In the genomic region with DNA sequence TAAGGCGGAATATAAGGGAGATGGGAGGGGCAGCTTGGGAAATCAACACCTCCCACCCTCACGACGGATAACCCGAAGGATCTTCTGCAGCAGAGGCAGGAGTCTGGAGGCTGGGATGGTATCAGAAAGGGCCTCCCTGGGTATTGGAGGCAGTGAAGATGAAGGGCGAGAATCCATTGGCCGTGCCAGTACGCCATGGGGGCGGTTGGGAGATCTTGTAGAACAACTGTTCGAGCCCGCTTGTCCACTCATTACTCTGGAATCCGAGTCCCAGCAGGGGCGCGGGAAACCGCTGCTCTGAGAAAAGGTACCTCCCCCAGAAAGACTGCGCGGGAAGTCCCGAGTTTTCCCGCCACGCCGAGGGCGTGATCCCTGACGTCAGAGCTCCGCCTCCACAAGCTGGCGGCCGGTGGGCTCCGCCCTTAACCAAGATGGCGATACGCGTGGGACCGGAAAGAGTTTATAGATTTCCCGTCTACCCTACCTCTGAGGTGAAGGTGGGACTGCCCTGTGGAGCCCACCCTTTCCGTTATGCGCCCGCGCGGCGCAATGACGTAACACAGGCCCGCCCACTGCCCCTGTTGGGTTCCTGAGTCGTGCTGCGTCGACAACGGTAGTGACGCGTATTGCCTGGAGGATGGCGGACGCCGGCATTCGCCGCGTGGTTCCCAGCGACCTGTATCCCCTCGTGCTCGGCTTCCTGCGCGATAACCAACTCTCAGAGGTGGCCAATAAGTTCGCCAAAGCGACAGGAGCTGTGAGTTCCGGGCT, we compare ENCODE assay signal across 1 cellular context.
A peak's percentile ranks its signal among the peaks of the same experiment; 100 is the strongest.
TF ChIP-seq lines count a peak whose summit lies in the region.

A gene (plus strand): TSS at position 616 of the 771 bp plus-strand sequence. CDS start 22 bp downstream, at position 638.

TF ChIP-seq in HepG2, 621 proteins besides CTCF, POLR2A, EP300 and RAD21 (continued from another document and continues in another):
- TF ChIP-seq, protein P1, sequence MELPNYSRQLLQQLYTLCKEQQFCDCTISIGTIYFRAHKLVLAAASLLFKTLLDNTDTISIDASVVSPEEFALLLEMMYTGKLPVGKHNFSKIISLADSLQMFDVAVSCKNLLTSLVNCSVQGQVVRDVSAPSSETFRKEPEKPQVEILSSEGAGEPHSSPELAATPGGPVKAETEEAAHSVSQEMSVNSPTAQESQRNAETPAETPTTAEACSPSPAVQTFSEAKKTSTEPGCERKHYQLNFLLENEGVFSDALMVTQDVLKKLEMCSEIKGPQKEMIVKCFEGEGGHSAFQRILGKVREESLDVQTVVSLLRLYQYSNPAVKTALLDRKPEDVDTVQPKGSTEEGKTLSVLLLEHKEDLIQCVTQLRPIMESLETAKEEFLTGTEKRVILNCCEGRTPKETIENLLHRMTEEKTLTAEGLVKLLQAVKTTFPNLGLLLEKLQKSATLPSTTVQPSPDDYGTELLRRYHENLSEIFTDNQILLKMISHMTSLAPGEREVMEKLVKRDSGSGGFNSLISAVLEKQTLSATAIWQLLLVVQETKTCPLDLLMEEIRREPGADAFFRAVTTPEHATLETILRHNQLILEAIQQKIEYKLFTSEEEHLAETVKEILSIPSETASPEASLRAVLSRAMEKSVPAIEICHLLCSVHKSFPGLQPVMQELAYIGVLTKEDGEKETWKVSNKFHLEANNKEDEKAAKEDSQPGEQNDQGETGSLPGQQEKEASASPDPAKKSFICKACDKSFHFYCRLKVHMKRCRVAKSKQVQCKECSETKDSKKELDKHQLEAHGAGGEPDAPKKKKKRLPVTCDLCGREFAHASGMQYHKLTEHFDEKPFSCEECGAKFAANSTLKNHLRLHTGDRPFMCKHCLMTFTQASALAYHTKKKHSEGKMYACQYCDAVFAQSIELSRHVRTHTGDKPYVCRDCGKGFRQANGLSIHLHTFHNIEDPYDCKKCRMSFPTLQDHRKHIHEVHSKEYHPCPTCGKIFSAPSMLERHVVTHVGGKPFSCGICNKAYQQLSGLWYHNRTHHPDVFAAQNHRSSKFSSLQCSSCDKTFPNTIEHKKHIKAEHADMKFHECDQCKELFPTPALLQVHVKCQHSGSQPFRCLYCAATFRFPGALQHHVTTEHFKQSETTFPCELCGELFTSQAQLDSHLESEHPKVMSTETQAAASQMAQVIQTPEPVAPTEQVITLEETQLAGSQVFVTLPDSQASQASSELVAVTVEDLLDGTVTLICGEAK (IDR thresholded peaks at IDR 0.05), result no peak
- TF ChIP-seq, protein P1 (CRISPR knock-in tag; IDR thresholded peaks at IDR 0.05), result no peak; the same call in 1 of the 2 replicates
- TF ChIP-seq ZIK1 (CRISPR knock-in tag; IDR thresholded peaks at IDR 0.05; ENCODE audit: borderline replicate concordance, low read depth) (no peak; the same call in 1 of the 2 replicates), MZF1 (CRISPR knock-in tag; IDR thresholded peaks at IDR 0.05; ENCODE audit: borderline replicate concordance) (no peak), REPIN1 (CRISPR knock-in tag; IDR thresholded peaks at IDR 0.05; ENCODE audit: borderline replicate concordance, low read depth) (peak; percentile 94), IKZF4 (CRISPR knock-in tag; IDR thresholded peaks at IDR 0.05; ENCODE audit: borderline replicate concordance, low read depth, not compliant biosample characterization) (no peak), ZNF205 (CRISPR knock-in tag; IDR thresholded peaks at IDR 0.05) (peak; percentile 45; the same call in 1 of the 2 replicates), ETV5 (CRISPR knock-in tag; IDR thresholded peaks at IDR 0.05; ENCODE audit: borderline replicate concordance) (peak; percentile 90), ZC3H13 (CRISPR knock-in tag; IDR thresholded peaks at IDR 0.05) (peak; percentile 95), TBX3 (IDR thresholded peaks at IDR 0.05; ENCODE audit: borderline replicate concordance) (no peak), ZZZ3 (CRISPR knock-in tag; IDR thresholded peaks at IDR 0.05; ENCODE audit: borderline replicate concordance) (no peak; the same call in 1 of the 2 replicates), ZNF121 (CRISPR knock-in tag; IDR thresholded peaks at IDR 0.05) (no peak), AGO2 (optimal IDR thresholded peaks at IDR 0.05; ENCODE audit: low read depth, low read length) (peak; percentile 97), ZNF674 (CRISPR knock-in tag; IDR thresholded peaks at IDR 0.05; ENCODE audit: low read depth) (no peak), SNAI1 (CRISPR knock-in tag; IDR thresholded peaks at IDR 0.05; ENCODE audit: borderline replicate concordance) (no peak), JDP2 (CRISPR knock-in tag; IDR thresholded peaks at IDR 0.05; ENCODE audit: borderline replicate concordance) (no peak), KDM3A (CRISPR knock-in tag; IDR thresholded peaks at IDR 0.05; ENCODE audit: low read depth) (peak; percentile 60), ZKSCAN1 (IDR thresholded peaks at IDR 0.05; ENCODE audit: low read length) (no peak), ZNF124 (CRISPR knock-in tag; IDR thresholded peaks at IDR 0.05) (peak; percentile 73), FOXJ3 (CRISPR knock-in tag; IDR thresholded peaks at IDR 0.05; ENCODE audit: borderline replicate concordance) (peak; percentile 59; the same call in 1 of the 2 replicates), AHR (CRISPR knock-in tag; IDR thresholded peaks at IDR 0.05) (peak; percentile 59; the same call in 1 of the 2 replicates), MAFK (conservative IDR thresholded peaks at IDR 0.05 in 1 of 2, IDR thresholded peaks at IDR 0.05 in 1 of 2; ENCODE audit: low read length in 2 of 2) (0 out of 4 replicates have a peak, but pooled peaks of 1 of the 2 experiments have one; percentile 10), NFRKB (IDR thresholded peaks at IDR 0.05) (no peak; the same call in 1 of the 2 replicates), ZSCAN21 (CRISPR knock-in tag; IDR thresholded peaks at IDR 0.05; ENCODE audit: borderline replicate concordance) (no peak; the same call in 1 of the 2 replicates), TSC22D2 (CRISPR knock-in tag; IDR thresholded peaks at IDR 0.05; ENCODE audit: borderline replicate concordance) (peak; percentile 71; the same call in 1 of the 2 replicates), HOXD1 (CRISPR knock-in tag; IDR thresholded peaks at IDR 0.05) (peak; percentile 27; the same call in 1 of the 2 replicates), ZNF251 (CRISPR knock-in tag; IDR thresholded peaks at IDR 0.05) (no peak)
- TF ChIP-seq, protein P2, sequence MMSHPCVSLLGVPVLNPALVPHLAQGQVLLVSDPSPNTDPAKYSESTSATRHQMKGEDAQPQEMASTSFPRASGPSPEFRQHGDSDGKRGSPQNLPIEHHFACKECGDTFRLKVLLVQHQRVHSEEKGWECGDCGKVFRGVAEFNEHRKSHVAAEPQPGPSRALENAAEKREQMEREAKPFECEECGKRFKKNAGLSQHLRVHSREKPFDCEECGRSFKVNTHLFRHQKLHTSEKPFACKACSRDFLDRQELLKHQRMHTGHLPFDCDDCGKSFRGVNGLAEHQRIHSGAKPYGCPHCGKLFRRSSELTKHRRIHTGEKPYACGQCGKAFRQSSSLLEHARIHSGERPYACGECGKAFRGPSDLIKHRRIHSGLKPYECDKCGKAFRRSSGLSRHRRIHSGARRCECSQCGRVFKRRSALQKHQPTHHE (CRISPR knock-in tag; IDR thresholded peaks at IDR 0.05; ENCODE audit: borderline replicate concordance), result peak; percentile 40; the same call in 1 of the 2 replicates
- TF ChIP-seq, protein P3, sequence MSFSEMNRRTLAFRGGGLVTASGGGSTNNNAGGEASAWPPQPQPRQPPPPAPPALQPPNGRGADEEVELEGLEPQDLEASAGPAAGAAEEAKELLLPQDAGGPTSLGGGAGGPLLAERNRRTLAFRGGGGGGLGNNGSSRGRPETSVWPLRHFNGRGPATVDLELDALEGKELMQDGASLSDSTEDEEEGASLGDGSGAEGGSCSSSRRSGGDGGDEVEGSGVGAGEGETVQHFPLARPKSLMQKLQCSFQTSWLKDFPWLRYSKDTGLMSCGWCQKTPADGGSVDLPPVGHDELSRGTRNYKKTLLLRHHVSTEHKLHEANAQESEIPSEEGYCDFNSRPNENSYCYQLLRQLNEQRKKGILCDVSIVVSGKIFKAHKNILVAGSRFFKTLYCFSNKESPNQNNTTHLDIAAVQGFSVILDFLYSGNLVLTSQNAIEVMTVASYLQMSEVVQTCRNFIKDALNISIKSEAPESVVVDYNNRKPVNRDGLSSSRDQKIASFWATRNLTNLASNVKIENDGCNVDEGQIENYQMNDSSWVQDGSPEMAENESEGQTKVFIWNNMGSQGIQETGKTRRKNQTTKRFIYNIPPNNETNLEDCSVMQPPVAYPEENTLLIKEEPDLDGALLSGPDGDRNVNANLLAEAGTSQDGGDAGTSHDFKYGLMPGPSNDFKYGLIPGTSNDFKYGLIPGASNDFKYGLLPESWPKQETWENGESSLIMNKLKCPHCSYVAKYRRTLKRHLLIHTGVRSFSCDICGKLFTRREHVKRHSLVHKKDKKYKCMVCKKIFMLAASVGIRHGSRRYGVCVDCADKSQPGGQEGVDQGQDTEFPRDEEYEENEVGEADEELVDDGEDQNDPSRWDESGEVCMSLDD (CRISPR knock-in tag; IDR thresholded peaks at IDR 0.05; ENCODE audit: borderline replicate concordance), result no peak
- TF ChIP-seq, protein P4, sequence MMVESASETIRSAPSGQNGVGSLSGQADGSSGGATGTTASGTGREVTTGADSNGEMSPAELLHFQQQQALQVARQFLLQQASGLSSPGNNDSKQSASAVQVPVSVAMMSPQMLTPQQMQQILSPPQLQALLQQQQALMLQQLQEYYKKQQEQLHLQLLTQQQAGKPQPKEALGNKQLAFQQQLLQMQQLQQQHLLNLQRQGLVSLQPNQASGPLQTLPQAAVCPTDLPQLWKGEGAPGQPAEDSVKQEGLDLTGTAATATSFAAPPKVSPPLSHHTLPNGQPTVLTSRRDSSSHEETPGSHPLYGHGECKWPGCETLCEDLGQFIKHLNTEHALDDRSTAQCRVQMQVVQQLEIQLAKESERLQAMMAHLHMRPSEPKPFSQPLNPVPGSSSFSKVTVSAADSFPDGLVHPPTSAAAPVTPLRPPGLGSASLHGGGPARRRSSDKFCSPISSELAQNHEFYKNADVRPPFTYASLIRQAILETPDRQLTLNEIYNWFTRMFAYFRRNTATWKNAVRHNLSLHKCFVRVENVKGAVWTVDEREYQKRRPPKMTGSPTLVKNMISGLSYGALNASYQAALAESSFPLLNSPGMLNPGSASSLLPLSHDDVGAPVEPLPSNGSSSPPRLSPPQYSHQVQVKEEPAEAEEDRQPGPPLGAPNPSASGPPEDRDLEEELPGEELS (CRISPR knock-in tag; IDR thresholded peaks at IDR 0.05), result peak; percentile 55; the same call in 1 of the 2 replicates
- TF ChIP-seq, protein P5, sequence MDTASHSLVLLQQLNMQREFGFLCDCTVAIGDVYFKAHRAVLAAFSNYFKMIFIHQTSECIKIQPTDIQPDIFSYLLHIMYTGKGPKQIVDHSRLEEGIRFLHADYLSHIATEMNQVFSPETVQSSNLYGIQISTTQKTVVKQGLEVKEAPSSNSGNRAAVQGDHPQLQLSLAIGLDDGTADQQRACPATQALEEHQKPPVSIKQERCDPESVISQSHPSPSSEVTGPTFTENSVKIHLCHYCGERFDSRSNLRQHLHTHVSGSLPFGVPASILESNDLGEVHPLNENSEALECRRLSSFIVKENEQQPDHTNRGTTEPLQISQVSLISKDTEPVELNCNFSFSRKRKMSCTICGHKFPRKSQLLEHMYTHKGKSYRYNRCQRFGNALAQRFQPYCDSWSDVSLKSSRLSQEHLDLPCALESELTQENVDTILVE (CRISPR knock-in tag; IDR thresholded peaks at IDR 0.05), result peak; percentile 92
- TF ChIP-seq, protein P6, sequence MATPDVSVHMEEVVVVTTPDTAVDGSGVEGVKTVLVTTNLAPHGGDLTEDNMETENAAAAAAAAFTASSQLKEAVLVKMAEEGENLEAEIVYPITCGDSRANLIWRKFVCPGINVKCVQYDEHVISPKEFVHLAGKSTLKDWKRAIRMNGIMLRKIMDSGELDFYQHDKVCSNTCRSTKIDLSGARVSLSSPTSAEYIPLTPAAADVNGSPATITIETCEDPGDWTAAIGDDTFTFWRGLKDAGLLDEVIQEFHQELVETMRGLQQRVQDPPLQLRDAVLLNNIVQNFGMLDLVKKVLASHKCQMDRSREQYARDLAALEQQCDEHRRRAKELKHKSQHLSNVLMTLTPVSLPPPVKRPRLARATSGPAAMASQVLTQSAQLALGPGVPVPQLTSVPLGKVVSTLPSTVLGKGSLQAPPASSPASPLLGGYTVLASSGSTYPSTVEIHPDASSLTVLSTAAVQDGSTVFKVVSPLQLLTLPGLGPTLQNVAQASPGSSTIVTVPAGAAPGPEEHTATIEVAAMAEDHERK (CRISPR knock-in tag; IDR thresholded peaks at IDR 0.05; ENCODE audit: low read depth), result peak; percentile 75
- TF ChIP-seq, protein P7, sequence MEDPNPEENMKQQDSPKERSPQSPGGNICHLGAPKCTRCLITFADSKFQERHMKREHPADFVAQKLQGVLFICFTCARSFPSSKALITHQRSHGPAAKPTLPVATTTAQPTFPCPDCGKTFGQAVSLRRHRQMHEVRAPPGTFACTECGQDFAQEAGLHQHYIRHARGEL (CRISPR knock-in tag; IDR thresholded peaks at IDR 0.05), result 0 out of 2 replicates have a peak, but pooled peaks have one; percentile 44
